ENCODE assay signal across 30 cellular contexts in the genomic region with DNA sequence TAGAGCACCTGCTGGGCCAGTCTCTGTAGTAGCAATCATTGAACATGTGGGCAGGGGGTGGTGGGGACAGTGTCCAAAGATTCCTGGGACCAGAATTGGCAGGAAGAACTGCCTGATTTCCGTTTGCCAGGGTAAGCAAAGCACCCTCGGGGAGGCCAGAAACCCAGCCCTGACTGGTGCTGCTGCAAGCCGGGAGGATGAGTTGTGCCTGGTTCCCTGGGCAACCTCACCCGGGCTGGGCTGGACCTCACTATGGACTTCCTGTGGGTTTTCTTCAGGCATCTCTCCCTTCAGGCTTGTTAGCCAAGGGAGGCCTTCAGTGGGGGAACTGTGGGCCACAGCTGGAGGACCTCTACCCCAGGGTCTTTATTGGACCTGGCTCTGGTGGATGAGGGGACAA. TPM values are rescaled to one million over a fixed set of nuclear protein-coding genes. Genes with fewer than 3 reads are reported as not detected.
"Had no signal": no experiment of that assay in that cellular context is flagged by ENCODE, and none has a peak within 500 bp of the region (broad histone marks: within the 10 kb centered on the region; RNA-seq: fewer than 3 reads in every experiment).

No MANE protein-coding gene starts in this region.

- ATAC-seq: activated CD8-positive, alpha-beta T cell treated with anti-CD3 and anti-CD28 coated beads, Interleukin-2, amount 10 ng/mL, durations not matched to agents 7 days and 5 days; activated naive CD4-positive, alpha-beta T cell treated with anti-CD3 and anti-CD28 coated beads, Interleukin-2, amount 50 U/mL, for 72 hours; body of pancreas; Panc1 had no signal

- H3K4me3 ChIP-seq: adrenal gland, body of pancreas, breast epithelium, SJSA1 had no signal

- H3K4me1 ChIP-seq: adrenal gland, breast epithelium, SJSA1 had no signal

- H3K4me3 Mint-ChIP-seq: activated CD4-positive, alpha-beta T cell treated with anti-CD3 and anti-CD28 coated beads, Interleukin-2, amount 10 ng/mL, durations not matched to agents 24 days and 14 days; activated CD8-positive, alpha-beta T cell treated with anti-CD3 and anti-CD28 coated beads, Interleukin-2, amount 10 ng/mL, durations not matched to agents 7 days and 5 days; activated naive CD4-positive, alpha-beta T cell treated with anti-CD3 and anti-CD28 coated beads for 36 hours; activated T-cell treated with anti-CD3 and anti-CD28 coated beads, Interleukin-2, amount 50 U/mL, for 24 hours; activated T-helper 1 cell treated with anti-CD3 and anti-CD28 coated beads, Interleukin-12 subunit alpha, Interleukin-12 subunit beta, Interleukin-2, Interleukin-4 antibody, amounts not matched to agents 30 ng/mL and 10 ng/mL and 1 ng/mL, durations not matched to agents 14 hours and 24 hours and 36 hours; T-helper 1 cell treated with Interleukin-12 subunit alpha and Interleukin-12 subunit beta and Interleukin-4 antibody, amounts not matched to agents 30 μg/mL and 1 μg/mL, for 36 hours; T-helper 2 cell treated with Interferon-gamma antibody and Interleukin-4, amounts not matched to agents 5 μg/mL and 100 μg/mL, for 36 hours had no signal

- H3K9me3 Mint-ChIP-seq: activated CD4-positive, alpha-beta T cell treated with anti-CD3 and anti-CD28 coated beads, Interleukin-2, amount 10 ng/mL, durations not matched to agents 24 days and 14 days; activated naive CD4-positive, alpha-beta T cell treated with anti-CD3 and anti-CD28 coated beads for 36 hours; activated naive CD4-positive, alpha-beta T cell treated with anti-CD3 and anti-CD28 coated beads, Interleukin-2, amount 50 U/mL, for 72 hours; activated T-cell treated with anti-CD3 and anti-CD28 coated beads, Interleukin-2, amount 50 U/mL, for 24 hours; activated T-helper 1 cell treated with anti-CD3 and anti-CD28 coated beads, Interleukin-12 subunit alpha, Interleukin-12 subunit beta, Interleukin-2, Interleukin-4 antibody, amounts not matched to agents 30 ng/mL and 10 ng/mL and 1 ng/mL, durations not matched to agents 14 hours and 24 hours and 36 hours; T-helper 1 cell treated with Interleukin-12 subunit alpha and Interleukin-12 subunit beta and Interleukin-4 antibody, amounts not matched to agents 30 μg/mL and 1 μg/mL, for 36 hours; T-helper 2 cell treated with Interferon-gamma antibody and Interleukin-4, amounts not matched to agents 5 μg/mL and 100 μg/mL, for 36 hours had no signal

- H3K27ac Mint-ChIP-seq: activated CD4-positive, alpha-beta T cell treated with anti-CD3 and anti-CD28 coated beads, Interleukin-2, amount 10 ng/mL, durations not matched to agents 24 days and 14 days; activated CD8-positive, alpha-beta T cell treated with anti-CD3 and anti-CD28 coated beads, Interleukin-2, amount 10 ng/mL, durations not matched to agents 7 days and 5 days; activated naive CD4-positive, alpha-beta T cell treated with anti-CD3 and anti-CD28 coated beads for 36 hours; activated naive CD4-positive, alpha-beta T cell treated with anti-CD3 and anti-CD28 coated beads, Interleukin-2, amount 50 U/mL, for 72 hours; activated T-cell treated with anti-CD3 and anti-CD28 coated beads, Interleukin-2, amount 50 U/mL, for 24 hours; activated T-helper 1 cell treated with anti-CD3 and anti-CD28 coated beads, Interleukin-12 subunit alpha, Interleukin-12 subunit beta, Interleukin-2, Interleukin-4 antibody, amounts not matched to agents 30 ng/mL and 10 ng/mL and 1 ng/mL, durations not matched to agents 14 hours and 24 hours and 36 hours; T-helper 1 cell treated with Interleukin-12 subunit alpha and Interleukin-12 subunit beta and Interleukin-4 antibody, amounts not matched to agents 30 μg/mL and 1 μg/mL, for 36 hours; T-helper 2 cell treated with Interferon-gamma antibody and Interleukin-4, amounts not matched to agents 5 μg/mL and 100 μg/mL, for 36 hours had no signal

- DNase-seq: activated CD4-positive, alpha-beta T cell treated with anti-CD3 and anti-CD28 coated beads, Interleukin-2, amount 10 ng/mL, durations not matched to agents 24 days and 14 days; activated CD4-positive, alpha-beta T cell treated with anti-CD3 and anti-CD28 coated beads, Interleukin-2, amount 50 U/mL, for 4 hours; activated CD8-positive, alpha-beta T cell treated with anti-CD3 and anti-CD28 coated beads, Interleukin-2, amount 10 ng/mL, durations not matched to agents 7 days and 5 days; activated gamma-delta T cell treated with Interleukin-2 at 50 U/mL for 16 hours; activated naive CD4-positive, alpha-beta T cell treated with anti-CD3 and anti-CD28 coated beads for 36 hours; activated T-cell treated with anti-CD3 and anti-CD28 coated beads, Interleukin-2, amount 50 U/mL, for 24 hours; adrenal gland; body of pancreas; caudate nucleus; cerebellar nuclear complex; NCI-H1436 treated with DMSO at 0.1 percent for 48 hours; NCI-H1694 treated with DMSO at 0.1 percent for 48 hours; NCI-H2029 treated with DMSO at 0.1 percent for 48 hours; NCI-H2107; NCI-H2171; NCI-H2227 treated with DMSO at 0.1 percent for 48 hours; NCI-H446 treated with DMSO at 0.1 percent for 48 hours; NCI-H524; RPMI8226; SHP77 treated with DMSO at 0.1 percent for 48 hours; SK-N-SH had no signal

- H3K27ac ChIP-seq: adrenal gland, body of pancreas, KMS-11, SJSA1 had no signal

- H3K36me3 Mint-ChIP-seq: activated naive CD4-positive, alpha-beta T cell treated with anti-CD3 and anti-CD28 coated beads, Interleukin-2, amount 50 U/mL, for 72 hours had no signal

- H3K9me3 ChIP-seq: adrenal gland, body of pancreas, breast epithelium, SJSA1, SK-N-SH had no signal

- H3K9ac ChIP-seq: KMS-11, SK-N-SH had no signal

- H3K27me3 ChIP-seq: adrenal gland, body of pancreas, breast epithelium, SJSA1 had no signal

- H3K36me3 ChIP-seq: adrenal gland, breast epithelium, SJSA1 had no signal

- H3K4me2 ChIP-seq: KMS-11, SK-N-SH had no signal

RNA-seq across cellular contexts. Expression of gene POU2F3, which starts 8.0 kb away (rescaled TPM):
- total RNA-seq: activated CD4-positive, alpha-beta T cell treated with anti-CD3 and anti-CD28 coated beads, Interleukin-2, amount 10 ng/mL, durations not matched to agents 24 days and 14 days; activated CD8-positive, alpha-beta T cell treated with anti-CD3 and anti-CD28 coated beads, Interleukin-2, amount 10 ng/mL, durations not matched to agents 7 days and 5 days; activated naive CD4-positive, alpha-beta T cell treated with anti-CD3 and anti-CD28 coated beads for 36 hours; activated naive CD4-positive, alpha-beta T cell treated with anti-CD3 and anti-CD28 coated beads, Interleukin-2, amount 50 U/mL, for 72 hours; LHCN-M2; SJSA1 had no signal
